11 cellular contexts compared by ENCODE assay signal in genomic region chrX:135463937-135464336, GRCh38. TPM values are rescaled to one million over a fixed set of nuclear protein-coding genes. Genes with fewer than 3 reads are reported as not detected.
DNase-seq lines count a peak whose midpoint lies in the region; FAIRE-seq and TF ChIP-seq lines count a peak whose summit lies in the region.
"Had no signal": no experiment of that assay in that cellular context is flagged by ENCODE, and none has a peak within 500 bp of the region (broad histone marks: within the 10 kb centered on the region; RNA-seq: fewer than 3 reads in every experiment).

No MANE protein-coding gene starts in this region.

- dilution Hi-C loops in endothelial cell of umbilical vein (cut with MboI; ENCODE audit: extremely low pct_ligation_motif_present, low sequenced_read_pairs) = no loop called here

- CTCF ChIA-PET in A673 (lab: Charles Lee) = no interaction called here
- CTCF ChIA-PET in endothelial cell of umbilical vein (lab: Charles Lee) = interaction anchor here (0.6 to 1.5 kb wide), 21 partner anchors 8 to 1231 kb away, joined by 3 to 10 read pairs (median 4); no protein-coding TSS in a partner anchor

- TF ChIP-seq POLR2A in NB4 (IDR thresholded peaks at IDR 0.05; ENCODE audit: extremely low read depth, insufficient read length) (no peak), endothelial cell of umbilical vein (IDR thresholded peaks at IDR 0.05; ENCODE audit: low read depth, low read length) (no peak), esophagus squamous epithelium (IDR thresholded peaks at IDR 0.05) (no peak), thyroid gland (IDR thresholded peaks at IDR 0.05) (no peak)

- H3K4me1 ChIP-seq in A673 (ENCODE audit: insufficient read depth, low read length, poor library complexity, severe bottlenecking) (no peaks in the 10 kb centered on the region), endothelial cell of umbilical vein (ENCODE audit: control insufficient read depth, extremely low read depth, insufficient read depth, low read length) (no peaks in the 10 kb centered on the region), esophagus squamous epithelium (no peaks in the 10 kb centered on the region), thyroid gland (no peaks in the 10 kb centered on the region)

- H3K9ac ChIP-seq in endothelial cell of umbilical vein (replicated peaks; ENCODE audit: extremely low read depth, insufficient read depth, low read length) = no peak overlapping the region

- 65 to 100% methylated on average over 1 to 2 of the region's 2 CpGs for WGBS in esophagus squamous epithelium, 2 donors
- WGBS in thyroid gland, 2 donors = 73 to 77% methylated on average over 1 to 2 of the region's 2 CpGs

- no peaks in the 10 kb centered on the region for H3K79me2 ChIP-seq in endothelial cell of umbilical vein (ENCODE audit: control insufficient read depth, insufficient read depth, low read length)

- H3K9me3 ChIP-seq in A673 (ENCODE audit: low read depth, low read length, poor library complexity, severe bottlenecking) (no peaks in the 10 kb centered on the region), endothelial cell of umbilical vein (replicated peaks; ENCODE audit: control insufficient read depth, insufficient read depth, low read length) (no peaks in the 10 kb centered on the region), esophagus squamous epithelium (no peaks in the 10 kb centered on the region), thyroid gland (no peaks in the 10 kb centered on the region)

- H3K27ac ChIP-seq in A673 (ENCODE audit: low read depth, low read length, poor library complexity, severe bottlenecking) = no peak overlapping the region
- no peak overlapping the region for H3K27ac ChIP-seq in endothelial cell of umbilical vein (ENCODE audit: insufficient read depth, low read depth, low read length)
- no peak overlapping the region for H3K27ac ChIP-seq in esophagus squamous epithelium
- H3K27ac ChIP-seq in thyroid gland = no peak overlapping the region

- H2AFZ ChIP-seq in endothelial cell of umbilical vein (ENCODE audit: low read depth, low read length) = no peak overlapping the region

- POLR2A ChIA-PET in A673 (lab: Charles Lee; ENCODE audit: low non-redundant PET) = no interaction called here
- POLR2A ChIA-PET in endothelial cell of umbilical vein (lab: Charles Lee) = interaction anchor here (0.6 kb wide), 1 partner anchor 684 kb away, joined by 3 read pairs; no protein-coding TSS in a partner anchor

- H3K4me3 ChIP-seq in A673 (ENCODE audit: low read depth, low read length, poor library complexity, severe bottlenecking) (no peak overlapping the region), NB4 (ENCODE audit: low read depth, low read length) (no peak overlapping the region), endothelial cell of umbilical vein (replicated peaks in 1 of 3; ENCODE audit: insufficient read depth in 1 of 3, low read depth in 1 of 3, low read length in 3 of 3) (no peak overlapping the region), esophagus squamous epithelium (no peak overlapping the region), thyroid gland (replicated peaks in 1 of 3) (no peak overlapping the region)

- DNase-seq in A673 (ENCODE audit: low spot score) (peak; percentile 12), NB4 (ENCODE audit: low read depth) (peak; percentile 10), endothelial cell of umbilical vein (ENCODE audit: low read depth, low spot score) (peak; percentile 1), NCI-H2107 (lab: John Stamatoyannopoulos, UW) (no peak), amniotic stem cell (lab: John Stamatoyannopoulos, UW) (no peak), esophagus squamous epithelium (lab: John Stamatoyannopoulos, UW) (no peak), thyroid gland (no peak)
- DNase-seq: activated naive CD4-positive, alpha-beta T cell treated with anti-CD3 and anti-CD28 coated beads, Interleukin-2, amount 10 ng/mL, durations not matched to agents 7 days and 5 days; NCI-H1417 had no signal

- H3K4me2 ChIP-seq in endothelial cell of umbilical vein (ENCODE audit: insufficient read depth, low read length) = no peak overlapping the region

- FAIRE-seq in endothelial cell of umbilical vein (lab: Jason Lieb, UNC) = no peak
- FAIRE-seq: G401.6 had no signal

- H3K36me3 ChIP-seq in A673 (ENCODE audit: insufficient read depth, low read length, poor library complexity, severe bottlenecking) = no peaks in the 10 kb centered on the region
- no peaks in the 10 kb centered on the region for H3K36me3 ChIP-seq in endothelial cell of umbilical vein (ENCODE audit: control insufficient read depth in 2 of 2, extremely low read depth in 1 of 2, insufficient read depth in 2 of 2, low read length in 2 of 2)
- H3K36me3 ChIP-seq in esophagus squamous epithelium = no peaks in the 10 kb centered on the region
- no peaks in the 10 kb centered on the region for H3K36me3 ChIP-seq in thyroid gland

- no peaks in the 10 kb centered on the region for H3K27me3 ChIP-seq in A673 (replicated peaks; ENCODE audit: insufficient read depth, low read depth, low read length, poor library complexity)
- no peaks in the 10 kb centered on the region for H3K27me3 ChIP-seq in endothelial cell of umbilical vein (ENCODE audit: control insufficient read depth in 2 of 2, insufficient read depth in 2 of 2, low read length in 2 of 2)
- H3K27me3 ChIP-seq in esophagus squamous epithelium = no peaks in the 10 kb centered on the region
- no peaks in the 10 kb centered on the region for H3K27me3 ChIP-seq in thyroid gland

- H4K20me1 ChIP-seq in endothelial cell of umbilical vein (replicated peaks; ENCODE audit: control insufficient read depth, extremely low read depth, insufficient read depth, low read length) = no peaks in the 10 kb centered on the region

- peak; percentile 50 for TF ChIP-seq CTCF in A673 (conservative IDR thresholded peaks at IDR 0.05; ENCODE audit: low read depth, low read length)
- peak; percentile 46 for TF ChIP-seq CTCF in GM12872 (IDR thresholded peaks at IDR 0.05; ENCODE audit: insufficient read depth, low read depth, low read length)
- peak; percentile 52 for TF ChIP-seq CTCF in NB4 (IDR thresholded peaks at IDR 0.05; ENCODE audit: low read depth, low read length)
- TF ChIP-seq CTCF in endothelial cell of umbilical vein (IDR thresholded peaks at IDR 0.05; ENCODE audit: extremely low read depth in 1 of 2, insufficient read depth in 1 of 2, low read depth in 1 of 2, low read length in 2 of 2) = peak; percentile 15 to 38
- TF ChIP-seq CTCF in esophagus squamous epithelium (IDR thresholded peaks at IDR 0.05) = peak in 3 of 6 experiments; percentile 8 to 28 (median 21)
- TF ChIP-seq CTCF in thyroid gland (IDR thresholded peaks at IDR 0.05) = no peak

- no peaks in the 10 kb centered on the region for H3K9me1 ChIP-seq in endothelial cell of umbilical vein (replicated peaks; ENCODE audit: control insufficient read depth, extremely low read depth, insufficient read depth, low read length)

- BruUV-seq in A673 (replicated peaks; lab: Mats Ljungman, UMichigan) (no TSS peak), endothelial cell of umbilical vein (replicated peaks; lab: Mats Ljungman, UMichigan) (no TSS peak)

- intact Hi-C loops in A673 (cut with micrococcal nuclease; ENCODE audit: unreplicated experiment) (no loop called here), endothelial cell of umbilical vein (cut with micrococcal nuclease) (no loop called here), esophagus squamous epithelium (cut with DNase I) (no loop called here), thyroid gland (cut with DNase I) (no loop called here)

TF ChIP-seq in endothelial cell of umbilical vein, 7 proteins besides CTCF, POLR2A, EP300 and RAD21:
- TF ChIP-seq JUN (IDR thresholded peaks at IDR 0.05; ENCODE audit: borderline replicate concordance, insufficient read depth, insufficient read length, low read depth) (no peak), GATA2 (IDR thresholded peaks at IDR 0.05; ENCODE audit: insufficient read depth, insufficient read length, low read depth, low read length) (no peak), MYC (IDR thresholded peaks at IDR 0.05; ENCODE audit: low read depth, low read length) (no peak), FOS (IDR thresholded peaks at IDR 0.05; ENCODE audit: borderline replicate concordance, insufficient read depth, low read length) (no peak), EZH2 (IDR thresholded peaks at IDR 0.05; ENCODE audit: borderline replicate concordance, low read depth, low read length, severe bottlenecking) (no peak), POLR2AphosphoS5 (IDR thresholded peaks at IDR 0.05; ENCODE audit: insufficient read depth, low read depth, low read length) (no peak)
- TF ChIP-seq, protein P1, sequence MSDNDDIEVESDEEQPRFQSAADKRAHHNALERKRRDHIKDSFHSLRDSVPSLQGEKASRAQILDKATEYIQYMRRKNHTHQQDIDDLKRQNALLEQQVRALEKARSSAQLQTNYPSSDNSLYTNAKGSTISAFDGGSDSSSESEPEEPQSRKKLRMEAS (IDR thresholded peaks at IDR 0.05; ENCODE audit: insufficient read depth, insufficient read length) = no peak

RNA-seq across cellular contexts. Expression of gene SMIM10L2A, which starts 42.2 kb away (rescaled TPM):
- total RNA-seq in A673 (2021) (1.8 and 2.3 TPM in 2 replicates), endothelial cell of umbilical vein (0.18 and 0.24 TPM in 2 replicates), esophagus squamous epithelium (1 to 10 TPM in 2 of 4 donors, under 1 TPM in 2; 0.35 to 2.7 (median 1.6) TPM), thyroid gland (1 to 10 TPM; 3.6 to 6.7 (median 4.8) TPM)
- polyA plus RNA-seq in endothelial cell of umbilical vein = 0.10 and 0.13 TPM in 2 replicates
- polyA plus RNA-seq in endothelial cell of umbilical vein (2011; cell fraction: cytosol; rRNA removed) = 0.04 and 0.08 TPM in 2 replicates
- 0.60 and 0.61 TPM in 2 replicates for polyA plus RNA-seq in endothelial cell of umbilical vein (2011; cell fraction: nucleus; rRNA removed)
- 0.07 and 0.11 TPM in 2 replicates for polyA plus RNA-seq in endothelial cell of umbilical vein (2012)
- polyA minus RNA-seq in endothelial cell of umbilical vein = 0.07 and 0.15 TPM in 2 replicates
- not detected for polyA minus RNA-seq in endothelial cell of umbilical vein (2011; cell fraction: cytosol; rRNA and poly(A)+ RNA removed)
- 0.14 and 0.34 TPM in 2 replicates for polyA minus RNA-seq in endothelial cell of umbilical vein (2011; cell fraction: nucleus; rRNA and poly(A)+ RNA removed)

RNA-seq across cellular contexts. Expression of gene INTS6L, which starts 56.5 kb away (rescaled TPM):
- 11.7 and 14.4 TPM in 2 replicates for total RNA-seq in A673 (2021)
- total RNA-seq in endothelial cell of umbilical vein = 5.6 and 7.5 TPM in 2 replicates
- polyA plus RNA-seq in endothelial cell of umbilical vein = 4.5 and 5.2 TPM in 2 replicates
- polyA plus RNA-seq in endothelial cell of umbilical vein (2011; cell fraction: cytosol; rRNA removed) = 2.3 and 3.4 TPM in 2 replicates
- polyA plus RNA-seq in endothelial cell of umbilical vein (2011; cell fraction: nucleus; rRNA removed) = 59.3 and 71.0 TPM in 2 replicates
- polyA plus RNA-seq in endothelial cell of umbilical vein (2012) = 4.6 and 5.3 TPM in 2 replicates
- polyA minus RNA-seq in endothelial cell of umbilical vein = 6.9 and 7.9 TPM in 2 replicates
- not detected for polyA minus RNA-seq in endothelial cell of umbilical vein (2011; cell fraction: cytosol; rRNA and poly(A)+ RNA removed)
- polyA minus RNA-seq in endothelial cell of umbilical vein (2011; cell fraction: nucleus; rRNA and poly(A)+ RNA removed) = 18.0 and 18.8 TPM in 2 replicates
- total RNA-seq in esophagus squamous epithelium = 10 to 100 TPM in 1 of 4 donors, 1 to 10 TPM in 3; 4.3 to 14.9 (median 6.4) TPM
- 10 to 100 TPM in 1 of 4 donors, 1 to 10 TPM in 3; 4.9 to 11.0 (median 7.7) TPM for total RNA-seq in thyroid gland

Comparison
In these comparisons a context has a peak if more than half of its experiments do, and no peak if none do; other contexts are left out.
1. DNase-seq: peak in A673 (single experiment), NB4 (single experiment) and endothelial cell of umbilical vein (single experiment); none in NCI-H2107 (single experiment), amniotic stem cell (single experiment), esophagus squamous epithelium (single experiment) and thyroid gland (0 of 2).
2. CTCF ChIP-seq: peak in A673 (single experiment), GM12872 (single experiment), NB4 (single experiment) and endothelial cell of umbilical vein (2 of 2); none in thyroid gland (0 of 6).